27 cellular contexts compared by ENCODE assay signal in genomic region chr10:18190840-18191239, GRCh38. TPM values are rescaled to one million over a fixed set of nuclear protein-coding genes. Genes with fewer than 3 reads are reported as not detected.
A peak's percentile ranks its signal among the peaks of the same experiment; 100 is the strongest.
DNase-seq lines count a peak whose midpoint lies in the region; ATAC-seq, FAIRE-seq and TF ChIP-seq lines count a peak whose summit lies in the region.
"Had no signal": no experiment of that assay in that cellular context is flagged by ENCODE, and none has a peak within 500 bp of the region (broad histone marks: within the 10 kb centered on the region; RNA-seq: fewer than 3 reads in every experiment).

No MANE protein-coding gene starts in this region.

- H3K27ac ChIP-seq in cardiac muscle cell (peak overlapping the region; percentile 97), heart right ventricle (no peak overlapping the region), body of pancreas (peak overlapping the region in 2 of 4 donors; percentile 11 to 52), esophagus muscularis mucosa (replicated peaks in 1 of 4) (peak overlapping the region in 3 of 4 donors; percentile 8 to 80 (median 22)), pancreas (peak overlapping the region in 2 of 4 donors; percentile 38 to 42)
- H3K27ac ChIP-seq: BLaER1 had no signal

- DNase-seq in cardiac muscle cell (ENCODE audit: low read depth in 1 of 2, low spot score in 1 of 2): peak in 1 of 2 donors; percentile 44
- DNase-seq in heart right ventricle: no peak
- peak; percentile 51 to 80 (median 71) for DNase-seq in body of pancreas
- DNase-seq in esophagus muscularis mucosa (ENCODE audit: extremely low spot score): no peak
- peak in 4 of 6 donors; percentile 41 to 68 (median 65) for DNase-seq in pancreas
- DNase-seq in foreskin fibroblast: no peak
- DNase-seq: 8988T; ACHN; BE2C; C1 segment of cervical spinal cord; CD4-positive, alpha-beta memory T cell; CD4-positive, CD25-positive, alpha-beta regulatory T cell; CD8-positive, alpha-beta memory T cell; COR-L47; DMS 273 treated with DMSO at 0.1 percent for 48 hours; DMS153; DMS79; DND-41; EL; GDM1 had no signal

- H3K27me3 ChIP-seq in cardiac muscle cell: no peaks in the 10 kb centered on the region
- H3K27me3 ChIP-seq in heart right ventricle: no peaks in the 10 kb centered on the region
- H3K27me3 ChIP-seq in body of pancreas: no peaks in the 10 kb centered on the region
- H3K27me3 ChIP-seq in esophagus muscularis mucosa: no peaks in the 10 kb centered on the region
- no peaks in the 10 kb centered on the region for H3K27me3 ChIP-seq in pancreas
- H3K27me3 ChIP-seq: BE2C, BLaER1 had no signal

- H3K4me3 ChIP-seq in cardiac muscle cell (no peak overlapping the region), heart right ventricle (no peak overlapping the region), body of pancreas (no peak overlapping the region), esophagus muscularis mucosa (no peak overlapping the region), pancreas (no peak overlapping the region), foreskin fibroblast (ENCODE audit: low read depth in 1 of 2, low read length in 2 of 2) (no peak overlapping the region)
- H3K4me3 ChIP-seq: BLaER1, GM12878 had no signal

- TF ChIP-seq EP300 in esophagus muscularis mucosa (IDR thresholded peaks at IDR 0.05): no peak

- intact Hi-C loops in heart right ventricle (cut with DNase I): no loop called here
- intact Hi-C loops in body of pancreas (cut with DNase I): no loop called here
- intact Hi-C loops in esophagus muscularis mucosa (cut with DNase I): no loop called here
- intact Hi-C loops in pancreas (cut with DNase I): no loop called here

- ATAC-seq in heart right ventricle (no peak), body of pancreas (peak; percentile 91), pancreas (peak; percentile 82 to 90 (median 88)), HG03097 (IDR thresholded peaks at IDR 0.05; ENCODE audit: low FRiP score, unreplicated experiment) (no peak)
- ATAC-seq: GM12878 had no signal

- H3K4me1 ChIP-seq in cardiac muscle cell (ENCODE audit: low read depth) (peaks cover 20% of the 10 kb centered on the region), heart right ventricle (peaks cover 0 to 10% (median 7%) of the 10 kb centered on the region in 9 donors), body of pancreas (peaks cover 8% of the 10 kb centered on the region), esophagus muscularis mucosa (peaks cover 9 to 60% (median 39%) of the 10 kb centered on the region in 4 donors), pancreas (peaks cover 0 to 6% (median 0%) of the 10 kb centered on the region in 3 donors)
- H3K4me1 ChIP-seq: BE2C, BLaER1 had no signal

- H3K9me3 ChIP-seq in cardiac muscle cell (ENCODE audit: low read depth) (no peaks in the 10 kb centered on the region), heart right ventricle (no peaks in the 10 kb centered on the region), body of pancreas (no peaks in the 10 kb centered on the region), esophagus muscularis mucosa (no peaks in the 10 kb centered on the region), pancreas (no peaks in the 10 kb centered on the region)
- H3K9me3 ChIP-seq: BE2C, BLaER1 had no signal

- WGBS in heart right ventricle, 2 donors: 61 to 67% methylated on average over 4 of the region's 4 CpGs
- WGBS in body of pancreas, 2 donors: 36 to 59% methylated on average over 4 of the region's 4 CpGs
- 95% methylated on average over 4 of the region's 4 CpGs for WGBS in esophagus muscularis mucosa
- 52 to 59% methylated on average over 4 of the region's 4 CpGs for WGBS in pancreas, 2 donors

- H3K36me3 ChIP-seq in cardiac muscle cell (no peaks in the 10 kb centered on the region), heart right ventricle (no peaks in the 10 kb centered on the region), body of pancreas (replicated peaks in 1 of 2; ENCODE audit: insufficient read depth in 1 of 2, low read depth in 2 of 2) (no peaks in the 10 kb centered on the region), esophagus muscularis mucosa (peaks cover 0 to 4% (median 0%) of the 10 kb centered on the region in 4 donors), pancreas (no peaks in the 10 kb centered on the region)
- H3K36me3 ChIP-seq: BE2C, BLaER1 had no signal

- FAIRE-seq in pancreas (lab: Jason Lieb, UNC): no peak
- FAIRE-seq: A204.1, GM12878, GM12892, GM18507 had no signal

- TF ChIP-seq CTCF in cardiac muscle cell (IDR thresholded peaks at IDR 0.05; ENCODE audit: low read depth, low read length) (no peak), heart right ventricle (IDR thresholded peaks at IDR 0.05) (no peak), body of pancreas (IDR thresholded peaks at IDR 0.05) (no peak), esophagus muscularis mucosa (IDR thresholded peaks at IDR 0.05) (no peak), pancreas (IDR thresholded peaks at IDR 0.05) (no peak), foreskin fibroblast (IDR thresholded peaks at IDR 0.05; ENCODE audit: low read depth, low read length) (no peak)

- no peak for TF ChIP-seq POLR2A in body of pancreas (IDR thresholded peaks at IDR 0.05)
- no peak for TF ChIP-seq POLR2A in esophagus muscularis mucosa (IDR thresholded peaks at IDR 0.05; ENCODE audit: low read depth)

RNA-seq across cellular contexts. Expression of gene CACNB2, which starts 50.6 kb away (rescaled TPM):
- total RNA-seq in cardiac muscle cell (134 and 172 TPM in 2 replicates), heart right ventricle (10 to 100 TPM; 22.3 to 71.1 (median 38.8) TPM), body of pancreas (10 to 100 TPM; 12.5 to 12.7 TPM), esophagus muscularis mucosa (100 to 1,000 TPM in 1 of 4 donors, 10 to 100 TPM in 3; 73.5 to 108 (median 87.2) TPM), pancreas (1 to 10 TPM; 4.9 to 9.6 (median 6.1) TPM)
- polyA plus RNA-seq in cardiac muscle cell (101 and 119 TPM in 2 replicates), heart right ventricle (10 to 100 TPM in 1 of 2 donors, 1 to 10 TPM in 1; 8.9 to 16.8 TPM), pancreas (10 to 100 TPM in 1 of 2 donors, 1 to 10 TPM in 1; 9.6 to 11.1 TPM)
- total RNA-seq: CD4-positive, alpha-beta memory T cell; CD8-positive, alpha-beta memory T cell; G401 had no signal

Comparison
In these comparisons a context has a peak if more than half of its experiments do, and no peak if none do; other contexts are left out.
1. H3K27ac ChIP-seq: peak in cardiac muscle cell (single experiment) and esophagus muscularis mucosa (3 of 4); none in heart right ventricle (0 of 10).
2. DNase-seq: peak in body of pancreas (4 of 4) and pancreas (4 of 6); none in heart right ventricle (0 of 2), esophagus muscularis mucosa (single experiment) and foreskin fibroblast (0 of 2).
3. ATAC-seq: peak in body of pancreas (single experiment) and pancreas (4 of 4); none in heart right ventricle (0 of 8) and HG03097 (single experiment).